In genomic region chr11:66745356-66746235, GRCh38 we compare ENCODE assay signal across 2 cellular contexts.
TF ChIP-seq lines count a peak whose summit lies in the region.

No MANE protein-coding gene starts in this region.

TF ChIP-seq in SK-N-SH, 30 proteins besides CTCF, POLR2A, EP300 and RAD21 (continued from another document):
- no peak for TF ChIP-seq POLR2AphosphoS5 (IDR thresholded peaks at IDR 0.05; ENCODE audit: low read depth, low read length)
- no peak for TF ChIP-seq TEAD4 (IDR thresholded peaks at IDR 0.05; ENCODE audit: borderline replicate concordance, insufficient read depth)
- 0 out of 2 replicates have a peak, but pooled peaks have one; percentile 6 for TF ChIP-seq SIN3A (IDR thresholded peaks at IDR 0.05; ENCODE audit: borderline replicate concordance, low read depth, low read length)

TF ChIP-seq in HepG2, 621 proteins besides CTCF, POLR2A, EP300 and RAD21 (continued from another document and continues in another):
- TF ChIP-seq, protein P1, sequence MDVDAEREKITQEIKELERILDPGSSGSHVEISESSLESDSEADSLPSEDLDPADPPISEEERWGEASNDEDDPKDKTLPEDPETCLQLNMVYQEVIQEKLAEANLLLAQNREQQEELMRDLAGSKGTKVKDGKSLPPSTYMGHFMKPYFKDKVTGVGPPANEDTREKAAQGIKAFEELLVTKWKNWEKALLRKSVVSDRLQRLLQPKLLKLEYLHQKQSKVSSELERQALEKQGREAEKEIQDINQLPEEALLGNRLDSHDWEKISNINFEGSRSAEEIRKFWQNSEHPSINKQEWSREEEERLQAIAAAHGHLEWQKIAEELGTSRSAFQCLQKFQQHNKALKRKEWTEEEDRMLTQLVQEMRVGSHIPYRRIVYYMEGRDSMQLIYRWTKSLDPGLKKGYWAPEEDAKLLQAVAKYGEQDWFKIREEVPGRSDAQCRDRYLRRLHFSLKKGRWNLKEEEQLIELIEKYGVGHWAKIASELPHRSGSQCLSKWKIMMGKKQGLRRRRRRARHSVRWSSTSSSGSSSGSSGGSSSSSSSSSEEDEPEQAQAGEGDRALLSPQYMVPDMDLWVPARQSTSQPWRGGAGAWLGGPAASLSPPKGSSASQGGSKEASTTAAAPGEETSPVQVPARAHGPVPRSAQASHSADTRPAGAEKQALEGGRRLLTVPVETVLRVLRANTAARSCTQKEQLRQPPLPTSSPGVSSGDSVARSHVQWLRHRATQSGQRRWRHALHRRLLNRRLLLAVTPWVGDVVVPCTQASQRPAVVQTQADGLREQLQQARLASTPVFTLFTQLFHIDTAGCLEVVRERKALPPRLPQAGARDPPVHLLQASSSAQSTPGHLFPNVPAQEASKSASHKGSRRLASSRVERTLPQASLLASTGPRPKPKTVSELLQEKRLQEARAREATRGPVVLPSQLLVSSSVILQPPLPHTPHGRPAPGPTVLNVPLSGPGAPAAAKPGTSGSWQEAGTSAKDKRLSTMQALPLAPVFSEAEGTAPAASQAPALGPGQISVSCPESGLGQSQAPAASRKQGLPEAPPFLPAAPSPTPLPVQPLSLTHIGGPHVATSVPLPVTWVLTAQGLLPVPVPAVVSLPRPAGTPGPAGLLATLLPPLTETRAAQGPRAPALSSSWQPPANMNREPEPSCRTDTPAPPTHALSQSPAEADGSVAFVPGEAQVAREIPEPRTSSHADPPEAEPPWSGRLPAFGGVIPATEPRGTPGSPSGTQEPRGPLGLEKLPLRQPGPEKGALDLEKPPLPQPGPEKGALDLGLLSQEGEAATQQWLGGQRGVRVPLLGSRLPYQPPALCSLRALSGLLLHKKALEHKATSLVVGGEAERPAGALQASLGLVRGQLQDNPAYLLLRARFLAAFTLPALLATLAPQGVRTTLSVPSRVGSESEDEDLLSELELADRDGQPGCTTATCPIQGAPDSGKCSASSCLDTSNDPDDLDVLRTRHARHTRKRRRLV (CRISPR knock-in tag; IDR thresholded peaks at IDR 0.05): 0 out of 2 replicates have a peak, but pooled peaks have one; percentile 49
- TF ChIP-seq MTA3 (CRISPR knock-in tag; IDR thresholded peaks at IDR 0.05) (no peak), ZNF770 (CRISPR knock-in tag; IDR thresholded peaks at IDR 0.05) (0 out of 2 replicates have a peak, but pooled peaks have one; percentile 9), SMAD1 (CRISPR knock-in tag; IDR thresholded peaks at IDR 0.05; ENCODE audit: borderline replicate concordance, low read depth) (no peak), ZSCAN21 (CRISPR knock-in tag; IDR thresholded peaks at IDR 0.05; ENCODE audit: borderline replicate concordance) (peak; percentile 44), TRIM24 (CRISPR knock-in tag; IDR thresholded peaks at IDR 0.05) (no peak), SOX13 (IDR thresholded peaks at IDR 0.05) (no peak), SOX13 (CRISPR knock-in tag; conservative IDR thresholded peaks at IDR 0.05 in 1 of 2, IDR thresholded peaks at IDR 0.05 in 1 of 2) (no peak), GFI1 (CRISPR knock-in tag; IDR thresholded peaks at IDR 0.05; ENCODE audit: borderline replicate concordance) (no peak), ZNF547 (CRISPR knock-in tag; IDR thresholded peaks at IDR 0.05) (no peak), KDM3A (CRISPR knock-in tag; IDR thresholded peaks at IDR 0.05; ENCODE audit: low read depth) (no peak), WIZ (CRISPR knock-in tag; IDR thresholded peaks at IDR 0.05) (no peak), ATAD3A (CRISPR knock-in tag; IDR thresholded peaks at IDR 0.05) (no peak), SNAI1 (CRISPR knock-in tag; IDR thresholded peaks at IDR 0.05; ENCODE audit: borderline replicate concordance) (0 out of 2 replicates have a peak, but pooled peaks have one; percentile 30), HOXA3 (CRISPR knock-in tag; IDR thresholded peaks at IDR 0.05) (no peak), MAX (IDR thresholded peaks at IDR 0.05) (no peak), ZNF674 (CRISPR knock-in tag; IDR thresholded peaks at IDR 0.05; ENCODE audit: low read depth) (no peak), ZBTB1 (CRISPR knock-in tag; IDR thresholded peaks at IDR 0.05; ENCODE audit: borderline replicate concordance) (no peak), SP2 (CRISPR knock-in tag; IDR thresholded peaks at IDR 0.05) (no peak), ZNF557 (CRISPR knock-in tag; IDR thresholded peaks at IDR 0.05) (no peak), ZBTB38 (CRISPR knock-in tag; IDR thresholded peaks at IDR 0.05) (peak; percentile 52; the same call in 1 of the 2 replicates), THAP9 (CRISPR knock-in tag; IDR thresholded peaks at IDR 0.05; ENCODE audit: borderline replicate concordance) (no peak), TBX2 (CRISPR knock-in tag; IDR thresholded peaks at IDR 0.05; ENCODE audit: borderline replicate concordance) (no peak), RBM22 (optimal IDR thresholded peaks at IDR 0.05; ENCODE audit: low read length) (no peak), XBP1 (CRISPR knock-in tag; IDR thresholded peaks at IDR 0.05) (no peak), ZNF367 (CRISPR knock-in tag; IDR thresholded peaks at IDR 0.05; ENCODE audit: borderline replicate concordance) (no peak), ZUFSP (CRISPR knock-in tag; IDR thresholded peaks at IDR 0.05; ENCODE audit: borderline replicate concordance) (no peak), ZNF382 (CRISPR knock-in tag; IDR thresholded peaks at IDR 0.05; ENCODE audit: borderline replicate concordance) (no peak), MED8 (CRISPR knock-in tag; IDR thresholded peaks at IDR 0.05; ENCODE audit: insufficient replicate concordance) (no peak), GMEB2 (CRISPR knock-in tag; IDR thresholded peaks at IDR 0.05; ENCODE audit: low read depth) (no peak), TOE1 (CRISPR knock-in tag; IDR thresholded peaks at IDR 0.05) (no peak), ZNF234 (CRISPR knock-in tag; conservative IDR thresholded peaks at IDR 0.05) (0 out of 2 replicates have a peak, but pooled peaks have one; percentile 2), ZBTB20 (CRISPR knock-in tag; IDR thresholded peaks at IDR 0.05; ENCODE audit: borderline replicate concordance, low read depth) (no peak), ZNF598 (CRISPR knock-in tag; IDR thresholded peaks at IDR 0.05; ENCODE audit: borderline replicate concordance) (no peak; the same call in 1 of the 2 replicates), CBX1 (IDR thresholded peaks at IDR 0.05; ENCODE audit: low read depth) (no peak), FOXC1 (CRISPR knock-in tag; IDR thresholded peaks at IDR 0.05; ENCODE audit: borderline replicate concordance) (no peak), ZNF569 (CRISPR knock-in tag; IDR thresholded peaks at IDR 0.05; ENCODE audit: borderline replicate concordance) (no peak)
- TF ChIP-seq, protein P2, sequence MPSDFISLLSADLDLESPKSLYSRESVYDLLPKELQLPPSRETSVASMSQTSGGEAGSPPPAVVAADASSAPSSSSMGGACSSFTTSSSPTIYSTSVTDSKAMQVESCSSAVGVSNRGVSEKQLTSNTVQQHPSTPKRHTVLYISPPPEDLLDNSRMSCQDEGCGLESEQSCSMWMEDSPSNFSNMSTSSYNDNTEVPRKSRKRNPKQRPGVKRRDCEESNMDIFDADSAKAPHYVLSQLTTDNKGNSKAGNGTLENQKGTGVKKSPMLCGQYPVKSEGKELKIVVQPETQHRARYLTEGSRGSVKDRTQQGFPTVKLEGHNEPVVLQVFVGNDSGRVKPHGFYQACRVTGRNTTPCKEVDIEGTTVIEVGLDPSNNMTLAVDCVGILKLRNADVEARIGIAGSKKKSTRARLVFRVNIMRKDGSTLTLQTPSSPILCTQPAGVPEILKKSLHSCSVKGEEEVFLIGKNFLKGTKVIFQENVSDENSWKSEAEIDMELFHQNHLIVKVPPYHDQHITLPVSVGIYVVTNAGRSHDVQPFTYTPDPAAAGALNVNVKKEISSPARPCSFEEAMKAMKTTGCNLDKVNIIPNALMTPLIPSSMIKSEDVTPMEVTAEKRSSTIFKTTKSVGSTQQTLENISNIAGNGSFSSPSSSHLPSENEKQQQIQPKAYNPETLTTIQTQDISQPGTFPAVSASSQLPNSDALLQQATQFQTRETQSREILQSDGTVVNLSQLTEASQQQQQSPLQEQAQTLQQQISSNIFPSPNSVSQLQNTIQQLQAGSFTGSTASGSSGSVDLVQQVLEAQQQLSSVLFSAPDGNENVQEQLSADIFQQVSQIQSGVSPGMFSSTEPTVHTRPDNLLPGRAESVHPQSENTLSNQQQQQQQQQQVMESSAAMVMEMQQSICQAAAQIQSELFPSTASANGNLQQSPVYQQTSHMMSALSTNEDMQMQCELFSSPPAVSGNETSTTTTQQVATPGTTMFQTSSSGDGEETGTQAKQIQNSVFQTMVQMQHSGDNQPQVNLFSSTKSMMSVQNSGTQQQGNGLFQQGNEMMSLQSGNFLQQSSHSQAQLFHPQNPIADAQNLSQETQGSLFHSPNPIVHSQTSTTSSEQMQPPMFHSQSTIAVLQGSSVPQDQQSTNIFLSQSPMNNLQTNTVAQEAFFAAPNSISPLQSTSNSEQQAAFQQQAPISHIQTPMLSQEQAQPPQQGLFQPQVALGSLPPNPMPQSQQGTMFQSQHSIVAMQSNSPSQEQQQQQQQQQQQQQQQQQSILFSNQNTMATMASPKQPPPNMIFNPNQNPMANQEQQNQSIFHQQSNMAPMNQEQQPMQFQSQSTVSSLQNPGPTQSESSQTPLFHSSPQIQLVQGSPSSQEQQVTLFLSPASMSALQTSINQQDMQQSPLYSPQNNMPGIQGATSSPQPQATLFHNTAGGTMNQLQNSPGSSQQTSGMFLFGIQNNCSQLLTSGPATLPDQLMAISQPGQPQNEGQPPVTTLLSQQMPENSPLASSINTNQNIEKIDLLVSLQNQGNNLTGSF (CRISPR knock-in tag; IDR thresholded peaks at IDR 0.05): no peak
- TF ChIP-seq, protein P3, sequence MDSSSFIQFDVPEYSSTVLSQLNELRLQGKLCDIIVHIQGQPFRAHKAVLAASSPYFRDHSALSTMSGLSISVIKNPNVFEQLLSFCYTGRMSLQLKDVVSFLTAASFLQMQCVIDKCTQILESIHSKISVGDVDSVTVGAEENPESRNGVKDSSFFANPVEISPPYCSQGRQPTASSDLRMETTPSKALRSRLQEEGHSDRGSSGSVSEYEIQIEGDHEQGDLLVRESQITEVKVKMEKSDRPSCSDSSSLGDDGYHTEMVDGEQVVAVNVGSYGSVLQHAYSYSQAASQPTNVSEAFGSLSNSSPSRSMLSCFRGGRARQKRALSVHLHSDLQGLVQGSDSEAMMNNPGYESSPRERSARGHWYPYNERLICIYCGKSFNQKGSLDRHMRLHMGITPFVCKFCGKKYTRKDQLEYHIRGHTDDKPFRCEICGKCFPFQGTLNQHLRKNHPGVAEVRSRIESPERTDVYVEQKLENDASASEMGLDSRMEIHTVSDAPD (CRISPR knock-in tag; IDR thresholded peaks at IDR 0.05): 0 out of 2 replicates have a peak, but pooled peaks have one; percentile 23
